In the genomic region with DNA sequence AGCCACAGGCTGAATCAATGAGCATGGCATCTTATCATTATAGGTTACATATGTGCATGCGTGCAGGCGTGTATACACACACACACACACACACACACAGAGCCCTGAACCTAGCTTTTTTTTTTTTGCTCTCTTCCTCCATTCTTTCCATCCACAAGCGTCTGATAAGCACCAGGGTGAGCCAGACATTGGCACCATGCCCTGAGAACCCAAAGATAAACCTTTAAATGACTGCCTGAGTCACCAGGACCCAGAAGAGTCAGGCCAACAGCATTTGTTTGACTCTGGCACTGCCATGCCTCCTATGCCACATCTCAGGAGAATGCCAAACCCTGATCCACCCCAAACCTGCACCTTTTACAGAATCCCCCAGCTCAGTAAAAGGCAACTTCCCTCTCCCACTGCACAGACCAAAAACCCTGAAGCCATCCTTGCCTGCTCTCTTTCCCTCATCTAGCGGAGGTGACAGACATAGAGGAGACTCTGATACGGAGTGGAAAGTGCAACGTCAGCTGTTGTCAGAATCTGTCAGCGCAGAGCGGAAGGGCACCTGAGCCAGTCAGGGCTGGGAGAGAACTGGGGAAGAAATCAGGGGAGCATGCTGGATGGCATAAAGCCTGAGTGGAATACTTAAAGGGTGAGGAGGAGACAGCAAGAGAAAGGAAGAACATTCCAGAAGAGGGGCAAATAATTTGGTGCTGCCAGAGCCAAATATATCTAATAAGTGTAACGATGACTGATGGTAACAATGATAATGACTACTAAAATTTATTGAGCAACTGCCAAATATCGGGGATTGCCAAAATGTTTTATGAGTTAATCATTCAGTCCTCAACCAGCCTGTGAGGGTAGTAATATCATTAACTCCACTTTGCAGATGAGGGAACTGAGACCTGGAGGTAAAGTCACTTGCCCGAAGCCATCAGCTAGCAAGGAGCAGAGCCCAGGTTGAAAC, we compare ENCODE assay signal across 8 cellular contexts.
DNase-seq lines count a peak whose midpoint lies in the region; TF ChIP-seq lines count a peak whose summit lies in the region.

No MANE protein-coding gene starts in this region.

- no peak for TF ChIP-seq POLR2A in NB4 (IDR thresholded peaks at IDR 0.05; ENCODE audit: extremely low read depth, insufficient read length)

- TF ChIP-seq CTCF in AG10803 (conservative IDR thresholded peaks at IDR 0.05; ENCODE audit: low read length) (no peak), NB4 (IDR thresholded peaks at IDR 0.05; ENCODE audit: low read depth, low read length) (no peak)

- DNase-seq in AG10803 (ENCODE audit: low read depth) (peak; percentile 71), NB4 (ENCODE audit: low read depth) (peak; percentile 21), activated T-cell treated with anti-CD3 and anti-CD28 coated beads for 24 hours (ENCODE audit: low read depth) (peak; percentile 32), glomerular visceral epithelial cell (ENCODE audit: extremely low spot score) (peak; percentile 86), DMS114 treated with DMSO at 0.1 percent for 48 hours (lab: John Stamatoyannopoulos, UW; ENCODE audit: unreplicated experiment) (no peak), NCI-H1694 (lab: John Stamatoyannopoulos, UW) (no peak), GM19240 (ENCODE audit: insufficient read length, low spot score) (no peak)
- peak; percentile 11 to 15 for DNase-seq in stimulated activated CD4-positive, alpha-beta T cell treated with anti-CD3 and anti-CD28 coated beads, Interleukin-15, amount 100 ng/mL, for 1 hour (ENCODE audit: low read depth in 1 of 2, low spot score in 1 of 2)

- H3K4me3 ChIP-seq in AG10803 (ENCODE audit: low read length) (no peak overlapping the region), NB4 (ENCODE audit: low read depth, low read length) (no peak overlapping the region)

Comparison
In these comparisons a context has a peak if more than half of its experiments do, and no peak if none do; other contexts are left out.
1. DNase-seq: peak in AG10803 (single experiment), NB4 (single experiment), activated T-cell treated with anti-CD3 and anti-CD28 coated beads for 24 hours (single experiment), glomerular visceral epithelial cell (single experiment) and stimulated activated CD4-positive, alpha-beta T cell treated with anti-CD3 and anti-CD28 coated beads, Interleukin-15, amount 100 ng/mL, for 1 hour (2 of 2); none in DMS114 treated with DMSO at 0.1 percent for 48 hours (single experiment), NCI-H1694 (single experiment) and GM19240 (single experiment).